ENCODE assay signal across 19 cellular contexts in genomic region chr7:3670898-3671297, GRCh38.
"Had no signal": no experiment of that assay in that cellular context is flagged by ENCODE, and none has a peak within 500 bp of the region (broad histone marks: within the 10 kb centered on the region; RNA-seq: fewer than 3 reads in every experiment).

No MANE protein-coding gene starts in this region.

- H3K27me3 Mint-ChIP-seq: progenitor cell of endocrine pancreas had no signal

- H3K27ac ChIP-seq: heart left ventricle, tibial artery, uterus had no signal

- H3K27ac Mint-ChIP-seq: natural killer cell, progenitor cell of endocrine pancreas had no signal

- H3K4me1 Mint-ChIP-seq: natural killer cell had no signal

- H3K4me1 ChIP-seq: heart left ventricle, tibial artery, uterus had no signal

- DNase-seq: activated CD4-positive, CD25-positive, alpha-beta regulatory T cell; activated gamma-delta T cell; activated T-cell treated with anti-CD3 and anti-CD28 coated beads, Interleukin-2, amount 50 U/mL, for 4 hours; caudate nucleus; cortex of kidney; effector memory CD4-positive, alpha-beta T cell; heart left ventricle; islet precursor cell; mammary epithelial cell; mucosa of descending colon; natural killer cell; nucleus accumbens; right cardiac atrium; small intestine; T-helper 2 cell; tibial artery; uterus had no signal

- H3K36me3 Mint-ChIP-seq: natural killer cell had no signal

- H3K4me3 ChIP-seq: heart left ventricle, mucosa of descending colon, tibial artery, uterus had no signal

- ATAC-seq: activated T-cell treated with anti-CD3 and anti-CD28 coated beads, Interleukin-2, amount 50 U/mL, for 4 hours; heart left ventricle; left lobe of liver; mucosa of descending colon; natural killer cell; right cardiac atrium had no signal

- H3K4me3 Mint-ChIP-seq: activated T-cell treated with anti-CD3 and anti-CD28 coated beads, Interleukin-2, amount 50 U/mL, for 4 hours; natural killer cell had no signal

- H3K27me3 ChIP-seq: heart left ventricle, tibial artery, uterus had no signal

- H3K9me3 Mint-ChIP-seq: activated T-cell treated with anti-CD3 and anti-CD28 coated beads, Interleukin-2, amount 50 U/mL, for 4 hours; natural killer cell had no signal
